Comparison of ENCODE assay signal across 13 cellular contexts in the genomic region with DNA sequence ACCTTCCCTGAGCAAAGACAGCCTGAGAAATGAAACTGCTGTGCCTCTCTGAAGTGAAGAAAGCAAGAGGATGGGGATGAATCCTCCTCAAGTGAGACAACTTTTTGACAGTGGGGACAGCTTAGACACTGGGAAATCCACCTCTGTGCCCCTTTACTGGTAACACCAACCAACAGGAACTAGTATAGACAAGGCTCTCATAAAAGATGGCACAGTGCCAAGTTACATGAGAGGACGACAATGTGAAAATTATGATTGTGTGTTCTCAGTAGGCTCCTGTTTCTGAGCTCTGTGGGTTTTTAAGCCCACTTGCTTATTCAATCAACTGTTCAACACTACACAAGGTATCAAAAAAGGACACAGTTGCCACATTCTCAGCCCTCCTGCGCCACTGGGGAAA. TPM values are rescaled to one million over a fixed set of nuclear protein-coding genes. Genes with fewer than 3 reads are reported as not detected.
A peak's percentile ranks its signal among the peaks of the same experiment; 100 is the strongest.
DNase-seq lines count a peak whose midpoint lies in the region.
"Had no signal": no experiment of that assay in that cellular context is flagged by ENCODE, and none has a peak within 500 bp of the region (broad histone marks: within the 10 kb centered on the region; RNA-seq: fewer than 3 reads in every experiment).

No MANE protein-coding gene starts in this region.

- peak; percentile 42 for DNase-seq in NCI-H2107 (lab: John Stamatoyannopoulos, UW)
- DNase-seq in NCI-H2107 treated with DMSO at 0.1 percent for 48 hours (lab: John Stamatoyannopoulos, UW; ENCODE audit: unreplicated experiment): no peak
- peak; percentile 13 for DNase-seq in G401 (ENCODE audit: low spot score)
- DNase-seq in NCI-H69 (lab: John Stamatoyannopoulos, UW): peak; percentile 53
- DNase-seq in stimulated activated CD4-positive, alpha-beta T cell treated with anti-CD3 and anti-CD28 coated beads, Interleukin-4, amount 100 ng/mL, for 1 hour: no peak
- no peak for DNase-seq in NCI-H446 (lab: John Stamatoyannopoulos, UW)
- DNase-seq in SKM-1 (lab: John Stamatoyannopoulos, UW; ENCODE audit: unreplicated experiment): no peak
- DNase-seq: activated CD4-positive, alpha-beta memory T cell treated with anti-CD3 and anti-CD28 coated beads for 36 hours; activated effector memory CD4-positive, alpha-beta T cell treated with anti-CD3 and anti-CD28 coated beads, Interleukin-2, amount 50 U/mL, for 16 hours; MV-4-11 had no signal

- peak overlapping the region; percentile 84 for H3K27ac ChIP-seq in iPS-20b (ENCODE audit: low read length)
- H3K27ac ChIP-seq: BLaER1 had no signal

- H3K4me1 ChIP-seq in iPS-20b (ENCODE audit: insufficient read depth, low read length): peaks cover 22% of the 10 kb centered on the region
- H3K4me1 ChIP-seq: BLaER1 had no signal

- in situ Hi-C loops in G401 (cut with HindIII; ENCODE audit: low sequenced_read_pairs): no loop called here

- no peak overlapping the region for H3K4me3 ChIP-seq in iPS-20b (ENCODE audit: low read length)
- H3K4me3 ChIP-seq: BLaER1, lung had no signal

- peaks cover 95% of the 10 kb centered on the region for H3K36me3 ChIP-seq in iPS-20b (ENCODE audit: insufficient read depth, low read depth, low read length)

- peak overlapping the region; percentile 52; the same call in 1 of the 2 replicates for H3K9ac ChIP-seq in iPS-20b (ENCODE audit: low read depth, low read length)
- H3K9ac ChIP-seq: BLaER1 had no signal

- no peaks in the 10 kb centered on the region for H3K9me3 ChIP-seq in iPS-20b (ENCODE audit: insufficient read depth, low read depth, low read length)
- H3K9me3 ChIP-seq: BLaER1 had no signal

- no peaks in the 10 kb centered on the region for H3K27me3 ChIP-seq in iPS-20b (ENCODE audit: insufficient read depth, low read length)
- H3K27me3 ChIP-seq: BLaER1 had no signal

RNA-seq across cellular contexts. Expression of a gene that starts 41.6 kb away (rescaled TPM):
- total RNA-seq in G401 (2014; rRNA removed; shearing (Covaris generic)): 17.0 and 19.9 TPM in 2 replicates

Comparison
In these comparisons a context has a peak if more than half of its experiments do, and no peak if none do; other contexts are left out.
1. DNase-seq: peak in NCI-H2107 (single experiment), G401 (single experiment) and NCI-H69 (single experiment); none in NCI-H2107 treated with DMSO at 0.1 percent for 48 hours (single experiment), stimulated activated CD4-positive, alpha-beta T cell treated with anti-CD3 and anti-CD28 coated beads, Interleukin-4, amount 100 ng/mL, for 1 hour (single experiment), NCI-H446 (0 of 2) and SKM-1 (single experiment).